In genomic region chr6:30396833-30397479, GRCh38 we compare ENCODE assay signal across 8 cellular contexts. TPM values are rescaled to one million over a fixed set of nuclear protein-coding genes. Genes with fewer than 3 reads are reported as not detected.
DNase-seq lines count a peak whose midpoint lies in the region; ATAC-seq, FAIRE-seq and TF ChIP-seq lines count a peak whose summit lies in the region.

No MANE protein-coding gene starts in this region.

- intact Hi-C loops in pancreas (cut with DNase I) (loop anchor here in 1 of 3 donors (10.0 kb wide), 1 partner anchor 172 kb away; no protein-coding TSS in a partner anchor), transverse colon (cut with DNase I; ENCODE audit: low total_unique reads) (loop anchor here (5.0 kb wide), 1 partner anchor 40 kb away; no protein-coding TSS in a partner anchor)

- H3K9me3 ChIP-seq in pancreas (no peaks in the 10 kb centered on the region), transverse colon (no peaks in the 10 kb centered on the region)

- H3K27me3 ChIP-seq in pancreas (peaks cover 0 to 3% (median 0%) of the 10 kb centered on the region in 4 donors), transverse colon (peaks cover 23% of the 10 kb centered on the region)

- WGBS in pancreas, 2 donors: 9 to 12% methylated on average over 20 of the region's 20 CpGs
- 18 to 80% methylated on average over 1 to 20 of the region's 20 CpGs for WGBS in transverse colon (ENCODE audit: low coverage in 1 of 2), 2 donors

- H3K4me3 ChIP-seq in pancreas: no peak overlapping the region
- H3K4me3 ChIP-seq in transverse colon: no peak overlapping the region

- H3K27ac ChIP-seq in pancreas (no peak overlapping the region), transverse colon (no peak overlapping the region)

- FAIRE-seq in GM18507 (lab: Jason Lieb, UNC) (peak; percentile 81), pancreas (lab: Jason Lieb, UNC) (no peak)

- TF ChIP-seq CTCF in LNCAP (IDR thresholded peaks at IDR 0.05) (peak; percentile 81), pancreas (IDR thresholded peaks at IDR 0.05) (peak; percentile 66 to 84 (median 74)), transverse colon (IDR thresholded peaks at IDR 0.05) (peak; percentile 77 to 89 (median 83))

- TF ChIP-seq EP300 in transverse colon (IDR thresholded peaks at IDR 0.05; ENCODE audit: low read depth): no peak

- ATAC-seq in pancreas: peak; percentile 93 to 100 (median 98)

- DNase-seq in A172 (ENCODE audit: low spot score) (peak; percentile 63), GM18507 (ENCODE audit: extremely low spot score, insufficient read length, low read depth) (peak; percentile 72), SK-MEL-5 (ENCODE audit: low read depth, low spot score) (peak; percentile 84), glomerular visceral epithelial cell (ENCODE audit: extremely low spot score) (peak; percentile 70), pancreas (peak; percentile 55 to 97 (median 79)), transverse colon (peak; percentile 83)
- DNase-seq in activated naive CD4-positive, alpha-beta T cell (lab: John Stamatoyannopoulos, UW): peak; percentile 59 to 89 (median 82)

- H3K36me3 ChIP-seq in pancreas (no peaks in the 10 kb centered on the region), transverse colon (no peaks in the 10 kb centered on the region)

- H3K4me1 ChIP-seq in pancreas (no peaks in the 10 kb centered on the region), transverse colon (no peaks in the 10 kb centered on the region)

- TF ChIP-seq POLR2A in transverse colon (IDR thresholded peaks at IDR 0.05): no peak

- in situ Hi-C loops in SK-MEL-5 (cut with HindIII; ENCODE audit: low pct_unique_long_range_greater_than_20kb, low sequenced_read_pairs): no loop called here
- in situ Hi-C loops in transverse colon (cut with MboI; ENCODE audit: low pct_ligation_motif_present in 1 of 4, low pct_unique_long_range_greater_than_20kb in 1 of 4, low sequenced_read_pairs in 3 of 4): loop anchor here in 3 of 4 donors (25.0 kb wide), 1 partner anchor 160 kb away; no protein-coding TSS in a partner anchor

RNA-seq across cellular contexts. Expression of gene RPP21, which starts 52.0 kb away (rescaled TPM):
- total RNA-seq in A172 (2014; rRNA removed; shearing (Covaris generic)): 48.7 and 124 TPM in 2 replicates
- total RNA-seq in SK-MEL-5 (2014; rRNA removed; shearing (Covaris generic)): 38.9 and 42.7 TPM in 2 replicates
- 53.2 and 96.1 TPM in 2 replicates for polyA plus RNA-seq in SK-MEL-5 (2015; cell fraction: cytosol; rRNA removed)
- polyA plus RNA-seq in SK-MEL-5 (2015; cell fraction: nucleus; rRNA removed): 32.1 and 89.1 TPM in 2 replicates
- total RNA-seq in pancreas (10 to 100 TPM; 21.2 to 31.6 (median 25.8) TPM), transverse colon (100 to 1,000 TPM in 1 of 4 donors, 10 to 100 TPM in 3; 61.9 to 246 (median 87.5) TPM)
- 10 to 100 TPM; 84.2 to 93.1 TPM for polyA plus RNA-seq in pancreas
